Comparison of ENCODE assay signal across 14 cellular contexts in genomic region chr22:35349368-35349703, GRCh38. TPM values are rescaled to one million over a fixed set of nuclear protein-coding genes. Genes with fewer than 3 reads are reported as not detected.
DNase-seq lines count a peak whose midpoint lies in the region; ATAC-seq and TF ChIP-seq lines count a peak whose summit lies in the region.
"Had no signal": no experiment of that assay in that cellular context is flagged by ENCODE, and none has a peak within 500 bp of the region (broad histone marks: within the 10 kb centered on the region; RNA-seq: fewer than 3 reads in every experiment).

No MANE protein-coding gene starts in this region.

- H3K4me1 ChIP-seq in HEK293 (ENCODE audit: control insufficient read depth, insufficient read depth, low read length), result no peaks in the 10 kb centered on the region
- peaks cover 6 to 38% (median 25%) of the 10 kb centered on the region in 4 donors for H3K4me1 ChIP-seq in sigmoid colon
- peaks cover 7% of the 10 kb centered on the region for H3K4me1 ChIP-seq in GM23338 (ENCODE audit: insufficient read depth)

- peaks cover 0 to 2% (median 0%) of the 10 kb centered on the region in 5 experiments for H3K9me3 Mint-ChIP-seq in brain
- H3K9me3 Mint-ChIP-seq in GM23338, result no peaks in the 10 kb centered on the region
- H3K9me3 Mint-ChIP-seq: activated T-cell treated with anti-CD3 and anti-CD28 coated beads, Interleukin-2, amount 50 U/mL, for 24 hours; H9; T-helper 1 cell treated with Interleukin-12 subunit alpha and Interleukin-12 subunit beta and Interleukin-4 antibody, amounts not matched to agents 30 μg/mL and 1 μg/mL, for 36 hours had no signal

- no peak for ATAC-seq in GM23338

- no peaks in the 10 kb centered on the region for H3K79me2 ChIP-seq in GM23338 (replicated peaks; ENCODE audit: insufficient read depth)

- intact Hi-C loops in sigmoid colon (cut with DNase I), result no loop called here

- H3K4me2 ChIP-seq in GM23338, result no peak overlapping the region

- H3K4me3 Mint-ChIP-seq in brain (peak overlapping the region in 2 of 5 experiments; percentile 35 to 57), GM23338 (no peak overlapping the region)
- H3K4me3 Mint-ChIP-seq: activated T-cell treated with anti-CD3 and anti-CD28 coated beads, Interleukin-2, amount 50 U/mL, for 24 hours; H9; T-helper 1 cell treated with Interleukin-12 subunit alpha and Interleukin-12 subunit beta and Interleukin-4 antibody, amounts not matched to agents 30 μg/mL and 1 μg/mL, for 36 hours had no signal

- CTCF ChIA-PET in HEK293 (lab: Yijun Ruan, JAX), result interaction anchor here (0.7 to 2.9 kb wide), 9 partner anchors 11 to 572 kb away, joined by 3 to 33 read pairs (median 12); partner anchors contain the start of gene HMOX1

- DNase-seq in NCI-H2171 (lab: John Stamatoyannopoulos, UW) (peak; percentile 86), sigmoid colon (no peak), cerebellar cortex (ENCODE audit: low spot score) (no peak), 8988T (no peak), GM23338 (ENCODE audit: low spot score) (no peak)
- DNase-seq: activated CD4-positive, alpha-beta T cell treated with anti-CD3 and anti-CD28 coated beads for 48 hours; activated T-cell treated with anti-CD3 and anti-CD28 coated beads, Interleukin-2, amount 50 U/mL, for 24 hours; H9; Karpas-422; Peyer's patch had no signal

- TF ChIP-seq CTCF in HEK293 (tag by site-specific recombination; IDR thresholded peaks at IDR 0.05), result no peak
- no peak for TF ChIP-seq CTCF in brain (conservative IDR thresholded peaks at IDR 0.05)
- TF ChIP-seq CTCF in sigmoid colon (IDR thresholded peaks at IDR 0.05), result no peak
- TF ChIP-seq CTCF in GM23338 (conservative IDR thresholded peaks at IDR 0.05; ENCODE audit: low read depth in 2 of 2), result no peak

- TF ChIP-seq EP300 in sigmoid colon (IDR thresholded peaks at IDR 0.05), result no peak

- H4K20me1 ChIP-seq in GM23338 (replicated peaks; ENCODE audit: insufficient read depth), result no peaks in the 10 kb centered on the region

- peaks cover 4% of the 10 kb centered on the region; the same call in 1 of the 2 replicates for H3F3A ChIP-seq in GM23338 (replicated peaks; ENCODE audit: low read depth)

- H3K27ac ChIP-seq in HEK293 (ENCODE audit: extremely low read depth, low read depth, low read length), result no peak overlapping the region
- H3K27ac ChIP-seq in sigmoid colon, result peak overlapping the region in 3 of 4 donors; percentile 82 to 88 (median 86)
- H3K27ac ChIP-seq in GM23338 (ENCODE audit: low read depth), result no peak overlapping the region

- no peaks in the 10 kb centered on the region for H3K27me3 ChIP-seq in sigmoid colon
- peaks cover 11% of the 10 kb centered on the region for H3K27me3 ChIP-seq in GM23338 (ENCODE audit: insufficient read depth)
- H3K27me3 ChIP-seq: adrenal gland, Peyer's patch had no signal

- H3K4me1 Mint-ChIP-seq in brain, result peaks cover 33% of the 10 kb centered on the region
- peaks cover 22% of the 10 kb centered on the region for H3K4me1 Mint-ChIP-seq in GM23338

- H3K4me3 ChIP-seq in HEK293 (ENCODE audit: low read depth, low read length), result no peak overlapping the region
- H3K4me3 ChIP-seq in sigmoid colon, result no peak overlapping the region
- H3K4me3 ChIP-seq in GM23338, result no peak overlapping the region
- H3K4me3 ChIP-seq: adrenal gland, Peyer's patch had no signal

- no peaks in the 10 kb centered on the region for H3K9me2 ChIP-seq in GM23338 (ENCODE audit: insufficient read depth)

- POLR2A ChIA-PET in HEK293 (lab: Yijun Ruan, JAX), result interaction anchor here (0.9 kb wide), 1 partner anchor 65 kb away, joined by 5 read pairs; no protein-coding TSS in a partner anchor

- H3K36me3 Mint-ChIP-seq in brain, result no peaks in the 10 kb centered on the region
- H3K36me3 Mint-ChIP-seq in GM23338 (ENCODE audit: low read depth), result no peaks in the 10 kb centered on the region; the same call in 2 of the 3 replicates

- 65 to 74% methylated on average over 9 of the region's 9 CpGs for whole genome bisulfite sequencing in sigmoid colon, 2 donors

- H3K9me3 ChIP-seq in HEK293 (ENCODE audit: control insufficient read depth, insufficient read depth, low read depth, low read length) (no peaks in the 10 kb centered on the region), sigmoid colon (no peaks in the 10 kb centered on the region)
- H3K9me3 ChIP-seq: adrenal gland, Peyer's patch had no signal

- H3K27me3 Mint-ChIP-seq in brain (no peaks in the 10 kb centered on the region), GM23338 (ENCODE audit: insufficient read depth, low read depth, poor library complexity) (peaks cover 9% of the 10 kb centered on the region)

- no peak overlapping the region for H2AFZ ChIP-seq in GM23338

- no peak for TF ChIP-seq POLR2A in sigmoid colon (IDR thresholded peaks at IDR 0.05)

- H3K27ac Mint-ChIP-seq in brain (peak overlapping the region; percentile 68 to 93 (median 85)), GM23338 (no peak overlapping the region)
- H3K27ac Mint-ChIP-seq: activated T-cell treated with anti-CD3 and anti-CD28 coated beads, Interleukin-2, amount 50 U/mL, for 24 hours; T-helper 1 cell treated with Interleukin-12 subunit alpha and Interleukin-12 subunit beta and Interleukin-4 antibody, amounts not matched to agents 30 μg/mL and 1 μg/mL, for 36 hours had no signal

- peaks cover 0 to 21% of the 10 kb centered on the region in 2 experiments; a peak in 1 of 3 replicates for H3K36me3 ChIP-seq in HEK293 (ENCODE audit: control insufficient read depth in 2 of 2, insufficient read depth in 1 of 2, low read length in 2 of 2)
- peaks cover 0 to 41% (median 11%) of the 10 kb centered on the region in 4 donors for H3K36me3 ChIP-seq in sigmoid colon
- no peaks in the 10 kb centered on the region for H3K36me3 ChIP-seq in GM23338 (ENCODE audit: insufficient read depth)

TF ChIP-seq in HEK293, 187 proteins besides CTCF, POLR2A, EP300 and RAD21:
- TF ChIP-seq GLIS1 (tag by site-specific recombination; IDR thresholded peaks at IDR 0.05) (peak; percentile 98; the same call in 1 of the 2 replicates), ZNF843 (tag by site-specific recombination; IDR thresholded peaks at IDR 0.05) (no peak)

TF ChIP-seq in GM23338, 12 proteins besides CTCF, POLR2A, EP300 and RAD21 (continues in another document):
- TF ChIP-seq STAT1 (IDR thresholded peaks at IDR 0.05; ENCODE audit: unreplicated experiment) (no peak), POLR2AphosphoS5 (IDR thresholded peaks at IDR 0.05; ENCODE audit: low read depth) (no peak), EZH2 (IDR thresholded peaks at IDR 0.05; ENCODE audit: low read depth, unreplicated experiment) (no peak), ZNF331 (CRISPR knock-in tag; IDR thresholded peaks at IDR 0.05; ENCODE audit: low read depth) (no peak), CREB1 (CRISPR knock-in tag; IDR thresholded peaks at IDR 0.05; ENCODE audit: low read depth) (no peak), EZH2phosphoT487 (IDR thresholded peaks at IDR 0.05; ENCODE audit: unreplicated experiment) (no peak)
- TF ChIP-seq, protein P1, sequence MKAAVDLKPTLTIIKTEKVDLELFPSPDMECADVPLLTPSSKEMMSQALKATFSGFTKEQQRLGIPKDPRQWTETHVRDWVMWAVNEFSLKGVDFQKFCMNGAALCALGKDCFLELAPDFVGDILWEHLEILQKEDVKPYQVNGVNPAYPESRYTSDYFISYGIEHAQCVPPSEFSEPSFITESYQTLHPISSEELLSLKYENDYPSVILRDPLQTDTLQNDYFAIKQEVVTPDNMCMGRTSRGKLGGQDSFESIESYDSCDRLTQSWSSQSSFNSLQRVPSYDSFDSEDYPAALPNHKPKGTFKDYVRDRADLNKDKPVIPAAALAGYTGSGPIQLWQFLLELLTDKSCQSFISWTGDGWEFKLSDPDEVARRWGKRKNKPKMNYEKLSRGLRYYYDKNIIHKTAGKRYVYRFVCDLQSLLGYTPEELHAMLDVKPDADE (IDR thresholded peaks at IDR 0.05), result no peak

RNA-seq across cellular contexts. Expression of gene HMOX1, which starts 31.6 kb away (rescaled TPM):
- 11.0 TPM for polyA plus RNA-seq in brain (ENCODE audit: insufficient read depth, low read depth, low replicate concordance)
- total RNA-seq in sigmoid colon, result 100 to 1,000 TPM in 1 of 4 donors, 10 to 100 TPM in 1, 1 to 10 TPM in 2; 5.0 to 107 (median 11.7) TPM
- 100 to 1,000 TPM in 1 of 3 donors, 10 to 100 TPM in 2; 35.5 to 138 (median 67.9) TPM for polyA plus RNA-seq in sigmoid colon
- total RNA-seq in GM23338 (2014; rRNA removed; shearing (Covaris generic)), result 19.3 and 22.6 TPM in 2 replicates
- polyA plus RNA-seq in GM23338 (2016; fragmentation: Nextera tagmentation; extraction: Ambion mirVana), result 10.9 and 12.1 TPM in 2 replicates

RNA-seq across cellular contexts. Expression of gene TOM1, which starts 49.6 kb away (rescaled TPM):
- polyA plus RNA-seq in brain (ENCODE audit: insufficient read depth, low read depth, low replicate concordance) (40.3 TPM), sigmoid colon (10 to 100 TPM; 48.6 to 56.7 (median 53.2) TPM), GM23338 (2016; fragmentation: Nextera tagmentation; extraction: Ambion mirVana) (9.1 and 10.9 TPM in 2 replicates)
- total RNA-seq in sigmoid colon, result 10 to 100 TPM; 32.5 to 66.5 (median 48.5) TPM
- total RNA-seq in GM23338 (2014; rRNA removed; shearing (Covaris generic)), result 17.8 and 28.0 TPM in 2 replicates

RNA-seq across cellular contexts. Expression of gene MCM5, which starts 50.6 kb away (rescaled TPM):
- polyA plus RNA-seq in brain (ENCODE audit: insufficient read depth, low read depth, low replicate concordance), result 66.6 TPM
- total RNA-seq in sigmoid colon, result 10 to 100 TPM in 3 of 4 donors, 1 to 10 TPM in 1; 10.0 to 15.0 (median 12.6) TPM
- 10 to 100 TPM in 2 of 3 donors, 1 to 10 TPM in 1; 9.9 to 42.6 (median 14.4) TPM for polyA plus RNA-seq in sigmoid colon
- 287 and 325 TPM in 2 replicates for total RNA-seq in GM23338 (2014; rRNA removed; shearing (Covaris generic))
- polyA plus RNA-seq in GM23338 (2016; fragmentation: Nextera tagmentation; extraction: Ambion mirVana), result 282 and 288 TPM in 2 replicates

Comparison
In these comparisons a context has a peak if more than half of its experiments do, and no peak if none do; other contexts are left out.
1. H3K27ac ChIP-seq: peak in sigmoid colon (3 of 4); none in HEK293 (single experiment) and GM23338 (single experiment).